27 cellular contexts compared by ENCODE assay signal in the genomic region with DNA sequence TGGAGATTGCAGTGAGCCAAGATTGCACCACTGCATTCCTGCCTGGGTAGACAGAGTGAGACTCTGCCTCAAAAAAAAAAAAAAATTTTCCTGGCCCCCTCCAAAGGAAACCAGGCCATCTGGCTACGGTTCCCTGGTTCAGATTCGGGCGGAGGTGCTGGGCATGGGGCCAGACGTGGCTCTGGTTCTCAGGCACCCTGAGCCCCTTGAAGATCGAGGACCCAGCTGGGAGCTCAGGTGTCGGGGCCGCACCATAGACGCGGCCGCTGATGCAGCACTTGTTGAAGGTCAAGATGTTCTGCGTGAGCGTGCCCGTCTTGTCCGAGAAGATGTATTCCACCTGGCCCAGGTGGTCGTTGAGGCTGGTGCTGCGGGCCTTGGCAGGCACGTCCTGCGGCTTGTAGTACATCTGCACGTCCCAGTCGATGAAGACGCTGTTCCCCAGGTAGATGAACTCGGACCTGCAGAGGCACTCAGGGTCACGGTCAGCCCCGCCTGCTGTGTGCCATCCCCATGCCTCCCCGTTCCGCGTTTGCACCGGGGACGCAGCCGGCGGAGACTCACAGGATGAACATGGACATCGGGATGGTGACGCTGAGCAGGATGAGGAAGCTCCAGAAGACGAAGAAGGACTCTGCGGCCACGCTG. TPM values are rescaled to one million over a fixed set of nuclear protein-coding genes. Genes with fewer than 3 reads are reported as not detected.
"Had no signal": no experiment of that assay in that cellular context is flagged by ENCODE, and none has a peak within 500 bp of the region (broad histone marks: within the 10 kb centered on the region; RNA-seq: fewer than 3 reads in every experiment).

No MANE protein-coding gene starts in this region.

- H3K27ac ChIP-seq: body of pancreas, esophagus squamous epithelium, heart right ventricle, lower lobe of right lung, tibial artery had no signal

- H3K4me3 ChIP-seq: body of pancreas, esophagus squamous epithelium, heart right ventricle, lower lobe of right lung, tibial artery had no signal

- DNase-seq: activated B cell treated with CpG ODN at 0.5 μM for 24 hours; activated CD4-positive, alpha-beta memory T cell treated with anti-CD3 and anti-CD28 coated beads, Interleukin-2, amount 10 ng/mL, durations not matched to agents 7 days and 5 days; activated CD4-positive, alpha-beta T cell treated with anti-CD3 and anti-CD28 coated beads for 4 hours; activated CD8-positive, alpha-beta memory T cell treated with anti-CD3 and anti-CD28 coated beads, Interleukin-2, amount 10 ng/mL, durations not matched to agents 7 days and 5 days; activated naive CD4-positive, alpha-beta T cell; activated naive CD8-positive, alpha-beta T cell treated with anti-CD3 and anti-CD28 coated beads, Interleukin-2, amount 10 ng/mL, durations not matched to agents 7 days and 5 days; amygdala; body of pancreas; effector memory CD8-positive, alpha-beta T cell; esophagus squamous epithelium; heart right ventricle; immature natural killer cell; lower lobe of right lung; nucleus accumbens; stimulated activated CD4-positive, alpha-beta T cell treated with anti-CD3 and anti-CD28 coated beads, Interleukin-12 subunit alpha, Interleukin-12 subunit beta, amount 100 ng/mL, for 4 hours; stimulated activated CD4-positive, alpha-beta T cell treated with anti-CD3 and anti-CD28 coated beads, Interleukin-1b, Interleukin-23, amount 100 ng/mL, for 48 hours; stimulated activated CD8-positive, alpha-beta memory T cell treated with anti-CD3 and anti-CD28 coated beads, Interleukin-4, amount 100 ng/mL, for 48 hours; stimulated activated naive CD4-positive, alpha-beta T cell treated with Interleukin-2 at 50 U/mL for 16 hours; tibial artery had no signal

- H3K9me3 Mint-ChIP-seq: activated B cell treated with CpG ODN at 0.5 μM for 24 hours; activated CD4-positive, alpha-beta memory T cell treated with anti-CD3 and anti-CD28 coated beads, Interleukin-2, amount 10 ng/mL, durations not matched to agents 7 days and 5 days; activated naive CD8-positive, alpha-beta T cell treated with anti-CD3 and anti-CD28 coated beads, Interleukin-2, amount 10 ng/mL, durations not matched to agents 7 days and 5 days; activated T-helper 17 cell treated with anti-CD3 and anti-CD28 coated beads, Interleukin-2, amount 50 U/mL, for 72 hours; effector memory CD8-positive, alpha-beta T cell; immature natural killer cell; natural killer cell treated with Interleukin-12 subunit alpha and Interleukin-12 subunit beta and Interleukin-15 and Interleukin-18, amount 100 ng/mL, for 72 hours had no signal

- H3K4me3 Mint-ChIP-seq: activated B cell treated with CpG ODN at 0.5 μM for 24 hours; activated CD4-positive, alpha-beta memory T cell treated with anti-CD3 and anti-CD28 coated beads, Interleukin-2, amount 10 ng/mL, durations not matched to agents 7 days and 5 days; activated CD8-positive, alpha-beta memory T cell treated with anti-CD3 and anti-CD28 coated beads, Interleukin-2, amount 10 ng/mL, durations not matched to agents 7 days and 5 days; activated naive CD8-positive, alpha-beta T cell treated with anti-CD3 and anti-CD28 coated beads, Interleukin-2, amount 10 ng/mL, durations not matched to agents 7 days and 5 days; activated T-helper 17 cell treated with anti-CD3 and anti-CD28 coated beads, Interleukin-2, amount 50 U/mL, for 72 hours; effector memory CD8-positive, alpha-beta T cell; immature natural killer cell; natural killer cell treated with Interleukin-12 subunit alpha and Interleukin-12 subunit beta and Interleukin-15 and Interleukin-18, amount 100 ng/mL, for 72 hours had no signal

- H3K36me3 Mint-ChIP-seq: activated CD8-positive, alpha-beta memory T cell treated with anti-CD3 and anti-CD28 coated beads, Interleukin-2, amount 10 ng/mL, durations not matched to agents 7 days and 5 days; natural killer cell treated with Interleukin-12 subunit alpha and Interleukin-12 subunit beta and Interleukin-15 and Interleukin-18, amount 100 ng/mL, for 72 hours had no signal

- H3K4me1 Mint-ChIP-seq: activated B cell treated with CpG ODN at 0.5 μM for 24 hours; activated T-helper 17 cell treated with anti-CD3 and anti-CD28 coated beads, Interleukin-2, amount 50 U/mL, for 72 hours had no signal

- H3K27ac Mint-ChIP-seq: activated B cell treated with CpG ODN at 0.5 μM for 24 hours; activated CD4-positive, alpha-beta memory T cell treated with anti-CD3 and anti-CD28 coated beads, Interleukin-2, amount 10 ng/mL, durations not matched to agents 7 days and 5 days; activated CD8-positive, alpha-beta memory T cell treated with anti-CD3 and anti-CD28 coated beads, Interleukin-2, amount 10 ng/mL, durations not matched to agents 7 days and 5 days; activated naive CD8-positive, alpha-beta T cell treated with anti-CD3 and anti-CD28 coated beads, Interleukin-2, amount 10 ng/mL, durations not matched to agents 7 days and 5 days; activated T-helper 17 cell treated with anti-CD3 and anti-CD28 coated beads, Interleukin-2, amount 50 U/mL, for 72 hours; effector memory CD8-positive, alpha-beta T cell; immature natural killer cell; natural killer cell treated with Interleukin-12 subunit alpha and Interleukin-12 subunit beta and Interleukin-15 and Interleukin-18, amount 100 ng/mL, for 72 hours had no signal

- H3K4me1 ChIP-seq: lower lobe of right lung had no signal

- H3K9me3 ChIP-seq: body of pancreas, esophagus squamous epithelium, heart right ventricle, lower lobe of right lung, tibial artery had no signal

- H3K36me3 ChIP-seq: esophagus squamous epithelium, lower lobe of right lung, tibial artery had no signal

- H3K27me3 Mint-ChIP-seq: activated CD8-positive, alpha-beta memory T cell treated with anti-CD3 and anti-CD28 coated beads, Interleukin-2, amount 10 ng/mL, durations not matched to agents 7 days and 5 days had no signal

RNA-seq across cellular contexts. Expression of a gene that starts 46.5 kb away (rescaled TPM):
- total RNA-seq: activated B cell treated with CpG ODN at 0.5 μM for 24 hours; activated CD4-positive, alpha-beta memory T cell treated with anti-CD3 and anti-CD28 coated beads, Interleukin-2, amount 10 ng/mL, durations not matched to agents 7 days and 5 days; activated CD8-positive, alpha-beta memory T cell treated with anti-CD3 and anti-CD28 coated beads, Interleukin-2, amount 10 ng/mL, durations not matched to agents 7 days and 5 days; activated naive CD8-positive, alpha-beta T cell treated with anti-CD3 and anti-CD28 coated beads, Interleukin-2, amount 10 ng/mL, durations not matched to agents 7 days and 5 days; activated T-helper 17 cell treated with anti-CD3 and anti-CD28 coated beads, Interleukin-2, amount 50 U/mL, for 72 hours; cardiac septum; dermis microvascular lymphatic vessel endothelial cell; esophagus squamous epithelium; heart right ventricle; lower lobe of right lung; mesenteric fat pad; natural killer cell treated with Interleukin-12 subunit alpha and Interleukin-12 subunit beta and Interleukin-15 and Interleukin-18, amount 100 ng/mL, for 72 hours; renal cortical epithelial cell; subcutaneous adipose tissue; urinary bladder had no signal
